In the genomic region with DNA sequence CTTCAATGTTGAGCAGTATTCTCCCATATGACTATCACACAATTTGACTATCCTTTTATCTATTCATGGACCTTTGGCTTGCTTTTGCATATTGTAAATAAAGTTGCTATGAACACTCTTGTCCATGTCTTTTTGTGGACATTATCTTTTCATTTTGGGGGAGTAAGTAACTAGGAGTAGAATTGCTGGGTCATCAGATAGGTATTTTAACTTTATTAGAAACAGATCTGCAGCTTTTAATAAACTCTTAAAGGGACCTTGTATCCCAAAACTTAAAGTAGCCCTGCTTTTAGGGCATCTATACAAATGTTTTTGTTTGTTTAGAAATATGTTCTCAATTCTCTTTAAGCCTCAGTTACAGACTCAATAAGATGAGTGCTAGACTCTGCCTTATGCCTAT, we compare ENCODE assay signal across 2 cellular contexts.
TF ChIP-seq lines count a peak whose summit lies in the region.

No MANE protein-coding gene starts in this region.

TF ChIP-seq in IMR-90, 13 proteins besides CTCF, POLR2A, EP300 and RAD21:
- TF ChIP-seq BHLHE40 (IDR thresholded peaks at IDR 0.05; ENCODE audit: low read depth, low read length) (no peak), MAFK (IDR thresholded peaks at IDR 0.05; ENCODE audit: low read depth, low read length) (0 out of 2 replicates have a peak, but pooled peaks have one; percentile 26)

TF ChIP-seq in K562, 482 proteins besides CTCF, POLR2A, EP300 and RAD21:
- peak; percentile 29; the same call in 1 of the 2 replicates for TF ChIP-seq ZNF316 (IDR thresholded peaks at IDR 0.05)
- no peak for TF ChIP-seq SUPT5H (IDR thresholded peaks at IDR 0.05)
TF ChIP-seq in K562: peak in this region for 1.
